8 cellular contexts compared by ENCODE assay signal in the genomic region with DNA sequence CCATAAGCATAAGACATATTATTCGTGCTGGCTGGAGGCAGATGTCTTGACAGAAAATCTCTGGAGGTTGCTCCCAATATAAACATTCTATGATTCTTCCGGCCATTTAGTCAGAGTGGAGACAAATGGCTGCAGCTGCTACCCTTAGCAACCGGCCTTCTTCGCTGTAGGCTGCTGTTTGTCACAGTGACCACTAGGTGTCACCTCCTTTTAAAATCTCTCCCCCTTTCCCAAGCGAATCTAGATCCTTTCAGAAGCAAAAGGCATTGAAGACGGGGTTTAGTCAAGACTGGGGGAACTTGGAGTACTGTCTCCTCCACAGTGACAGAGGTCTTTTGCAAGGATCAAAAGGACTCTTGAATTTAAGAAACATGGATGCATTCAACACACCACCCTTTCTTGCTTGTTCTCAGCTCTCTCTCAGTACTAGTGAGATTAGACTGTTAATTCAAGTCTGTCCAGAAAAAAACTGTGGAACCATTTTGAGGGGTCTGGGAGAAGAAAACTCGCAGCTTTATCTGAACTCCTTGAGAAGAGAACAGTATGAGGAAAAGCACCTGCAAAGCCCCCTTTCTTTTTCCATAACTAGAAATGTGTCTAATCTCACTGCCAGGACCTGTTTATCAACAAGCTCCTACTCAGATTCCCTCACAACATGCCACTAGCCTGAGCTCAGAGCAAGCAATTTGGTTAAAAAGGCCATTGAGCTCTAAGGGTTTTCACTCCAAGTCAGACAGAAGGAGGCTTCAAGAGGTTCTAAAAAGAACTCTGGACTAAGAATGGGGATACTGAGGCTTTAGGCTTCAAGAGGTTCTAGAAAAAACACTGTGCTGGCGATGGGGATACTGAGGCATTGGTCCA.
A peak's percentile ranks its signal among the peaks of the same experiment; 100 is the strongest.
DNase-seq lines count a peak whose midpoint lies in the region; ATAC-seq, FAIRE-seq and TF ChIP-seq lines count a peak whose summit lies in the region.

No MANE protein-coding gene starts in this region.

- H3K27me3 ChIP-seq in GM23248 (replicated peaks; ENCODE audit: insufficient read depth) (no peaks in the 10 kb centered on the region; the same call in 1 of the 2 replicates), PC-3 (ENCODE audit: low read length) (no peaks in the 10 kb centered on the region), small intestine (ENCODE audit: control insufficient read depth in 2 of 2, insufficient read depth in 2 of 2, low read length in 2 of 2) (no peaks in the 10 kb centered on the region)

- H3K4me3 ChIP-seq in GM23248 = no peak overlapping the region
- no peak overlapping the region for H3K4me3 ChIP-seq in PC-3 (ENCODE audit: low read length)
- H3K4me3 ChIP-seq in small intestine (ENCODE audit: low read depth in 1 of 2, low read length in 2 of 2) = no peak overlapping the region

- POLR2A ChIA-PET in PC-3 (lab: Charles Lee; ENCODE audit: unreplicated experiment) = no interaction called here

- DNase-seq in GM23248 = peak; percentile 76
- DNase-seq in LoVo (ENCODE audit: low spot score) = peak; percentile 52
- DNase-seq in PC-3 = peak; percentile 89
- peak; percentile 87 for DNase-seq in astrocyte of the hippocampus (ENCODE audit: low read depth, low spot score)
- DNase-seq in iPS DF 4.7 (ENCODE audit: extremely low read depth, low spot score) = peak; percentile 68
- peak; percentile 55 for DNase-seq in small intestine
- DNase-seq in mesenteric fat pad (ENCODE audit: low spot score) = no peak

- BruUV-seq in PC-3 (replicated peaks; lab: Mats Ljungman, UMichigan) = no TSS peak

- in situ Hi-C loops in GM23248 (cut with MboI) = no loop called here

- H3K9me3 ChIP-seq in GM23248 (ENCODE audit: low read depth) (no peaks in the 10 kb centered on the region), PC-3 (ENCODE audit: low read length) (no peaks in the 10 kb centered on the region), small intestine (ENCODE audit: control insufficient read depth, low read depth) (no peaks in the 10 kb centered on the region)

- no peaks in the 10 kb centered on the region for H4K20me1 ChIP-seq in GM23248 (ENCODE audit: insufficient read depth)
- no peaks in the 10 kb centered on the region for H4K20me1 ChIP-seq in PC-3 (ENCODE audit: low read length)

- H3K9me2 ChIP-seq in GM23248 (ENCODE audit: insufficient read depth) (no peaks in the 10 kb centered on the region), PC-3 (replicated peaks; ENCODE audit: low read length) (no peaks in the 10 kb centered on the region)

- intact Hi-C loops in PC-3 (cut with micrococcal nuclease) = loop anchor here (1.0 to 10.0 kb wide), 9 partner anchors 265 to 840 kb away; no protein-coding TSS in a partner anchor

- H3K79me2 ChIP-seq in GM23248 (ENCODE audit: insufficient read depth) (no peaks in the 10 kb centered on the region), PC-3 (ENCODE audit: low read length) (no peaks in the 10 kb centered on the region)

- H3K9ac ChIP-seq in GM23248 (no peak overlapping the region), PC-3 (ENCODE audit: low read length) (no peak overlapping the region)

- CTCF ChIA-PET in PC-3 (lab: Charles Lee) = interaction anchor here (0.5 to 2.0 kb wide), 5 partner anchors 10 to 555 kb away, joined by 3 to 8 read pairs (median 4); no protein-coding TSS in a partner anchor

- FAIRE-seq in G401.6 (lab: Jason Lieb, UNC) (peak; percentile 94), small intestine (lab: Jason Lieb, UNC) (no peak)

- H3K27ac ChIP-seq in GM23248 = no peak overlapping the region
- no peak overlapping the region for H3K27ac ChIP-seq in PC-3 (ENCODE audit: low read length)
- no peak overlapping the region for H3K27ac ChIP-seq in small intestine (ENCODE audit: low read depth in 1 of 2, low read length in 1 of 2)

- H3F3A ChIP-seq in GM23248 (ENCODE audit: insufficient read depth) = no peaks in the 10 kb centered on the region
- H3F3A ChIP-seq in PC-3 (ENCODE audit: low read length, unreplicated experiment) = no peaks in the 10 kb centered on the region

- WGBS in GM23248 (ENCODE audit: low coverage in 1 of 2, low lambda C conversion rate in 2 of 2, missing lambda C conversion rate in 2 of 2), 2 experiments = 2 to 3% methylated on average over 8 of the region's 8 CpGs
- WGBS in small intestine, 3 donors = 14 to 19% (median 15%) methylated on average over 8 of the region's 8 CpGs

- H3K4me2 ChIP-seq in GM23248 (ENCODE audit: unreplicated experiment) (no peak overlapping the region), PC-3 (ENCODE audit: low read length) (peak overlapping the region; percentile 54)

- TF ChIP-seq CTCF in PC-3 (conservative IDR thresholded peaks at IDR 0.05; ENCODE audit: low read depth, low read length) = peak; percentile 95

- H2AFZ ChIP-seq in GM23248 = no peak overlapping the region; the same call in 1 of the 2 replicates
- H2AFZ ChIP-seq in PC-3 (ENCODE audit: low read length) = peak overlapping the region; percentile 83

- H3K4me1 ChIP-seq in GM23248 (ENCODE audit: insufficient read depth) = no peaks in the 10 kb centered on the region
- peaks cover 19% of the 10 kb centered on the region for H3K4me1 ChIP-seq in PC-3 (ENCODE audit: insufficient read depth, low read length)
- no peaks in the 10 kb centered on the region for H3K4me1 ChIP-seq in small intestine (ENCODE audit: control insufficient read depth in 2 of 2, insufficient read depth in 1 of 2, low read depth in 1 of 2, low read length in 1 of 2)

- peak; percentile 90 for ATAC-seq in PC-3

- H3K36me3 ChIP-seq in GM23248 (ENCODE audit: low read depth) (no peaks in the 10 kb centered on the region), PC-3 (ENCODE audit: low read depth, low read length) (no peaks in the 10 kb centered on the region), small intestine (ENCODE audit: control insufficient read depth in 2 of 2, insufficient read depth in 2 of 2, low read length in 2 of 2) (no peaks in the 10 kb centered on the region)
